In the genomic region with DNA sequence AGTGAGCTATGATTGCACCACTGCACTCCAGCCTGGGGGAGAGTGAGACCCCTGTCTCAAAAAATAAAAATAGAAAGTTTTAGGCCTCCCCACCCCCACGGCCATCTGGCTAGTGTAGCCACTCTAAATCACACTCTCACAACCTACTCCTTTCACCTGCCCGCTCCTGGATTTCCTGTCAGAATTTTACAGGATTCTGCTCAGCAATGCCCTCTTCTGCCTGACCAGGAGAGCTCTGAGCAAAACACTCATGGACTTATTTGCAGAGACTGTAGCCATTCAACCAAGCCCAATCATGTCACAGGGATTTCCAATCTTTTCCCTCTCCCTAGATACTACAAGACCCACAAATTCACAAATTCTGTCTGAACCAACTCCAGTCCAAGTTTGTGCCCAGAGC, we compare ENCODE assay signal across 10 cellular contexts.
DNase-seq lines count a peak whose midpoint lies in the region; ATAC-seq and TF ChIP-seq lines count a peak whose summit lies in the region.
"Had no signal": no experiment of that assay in that cellular context is flagged by ENCODE, and none has a peak within 500 bp of the region (broad histone marks: within the 10 kb centered on the region; RNA-seq: fewer than 3 reads in every experiment).

No MANE protein-coding gene starts in this region.

- H3K4me1 Mint-ChIP-seq in GM23338 (peaks cover 7% of the 10 kb centered on the region; the same call in 2 of the 3 replicates), endodermal cell (peaks cover 3% of the 10 kb centered on the region), nephron (peaks cover 46% of the 10 kb centered on the region)
- H3K4me1 Mint-ChIP-seq in CD8-positive, alpha-beta memory T cell: no peaks in the 10 kb centered on the region
- H3K4me1 Mint-ChIP-seq: immature natural killer cell had no signal

- H3K27me3 Mint-ChIP-seq in GM23338 (ENCODE audit: insufficient read depth, low read depth, poor library complexity) (peaks cover 2% of the 10 kb centered on the region), endodermal cell (ENCODE audit: insufficient read depth) (peaks cover 3% of the 10 kb centered on the region), nephron (ENCODE audit: low read depth) (peaks cover 11% of the 10 kb centered on the region)
- H3K27me3 Mint-ChIP-seq in CD8-positive, alpha-beta memory T cell: no peaks in the 10 kb centered on the region

- H3F3A ChIP-seq in GM23338 (replicated peaks; ENCODE audit: low read depth): no peaks in the 10 kb centered on the region

- in situ Hi-C loops in Panc1 (cut with HindIII; ENCODE audit: low pct_unique_long_range_greater_than_20kb, low sequenced_read_pairs): no loop called here

- ATAC-seq in GM23338: peak; percentile 85
- peak; percentile 76 for ATAC-seq in Panc1
- ATAC-seq in HG02759 (IDR thresholded peaks at IDR 0.05; ENCODE audit: unreplicated experiment): no peak

- no peaks in the 10 kb centered on the region for H3K9me3 Mint-ChIP-seq in GM23338
- H3K9me3 Mint-ChIP-seq in endodermal cell: no peaks in the 10 kb centered on the region
- no peaks in the 10 kb centered on the region for H3K9me3 Mint-ChIP-seq in nephron
- H3K9me3 Mint-ChIP-seq in CD8-positive, alpha-beta memory T cell: no peaks in the 10 kb centered on the region

- POLR2A ChIA-PET in Panc1 (lab: Charles Lee): no interaction called here
- POLR2A ChIA-PET in CD8-positive, alpha-beta memory T cell (lab: Charles Lee): no interaction called here

- peak in 1 of 2 experiments; percentile 54; a peak in 2 of 4 replicates for TF ChIP-seq CTCF in GM23338 (conservative IDR thresholded peaks at IDR 0.05; ENCODE audit: low read depth in 2 of 2)
- TF ChIP-seq CTCF in Panc1 (IDR thresholded peaks at IDR 0.05): peak; percentile 56; the same call in 1 of the 2 replicates
- TF ChIP-seq CTCF in endodermal cell (conservative IDR thresholded peaks at IDR 0.05): peak; percentile 58
- peak; percentile 10 to 28 (median 27) for TF ChIP-seq CTCF in nephron (IDR thresholded peaks at IDR 0.05; ENCODE audit: unreplicated experiment in 3 of 3)
- no peak for TF ChIP-seq CTCF in spleen (IDR thresholded peaks at IDR 0.05 in 8 of 11, conservative IDR thresholded peaks at IDR 0.05 in 3 of 11)

- H3K9me2 ChIP-seq in GM23338 (ENCODE audit: insufficient read depth): no peaks in the 10 kb centered on the region

- CTCF ChIA-PET in Panc1 (lab: Charles Lee): no interaction called here
- CTCF ChIA-PET in CD8-positive, alpha-beta memory T cell (lab: Charles Lee): interaction anchor here (0.9 kb wide), 2 partner anchors 9 to 26 kb away, joined by 3 read pairs; no protein-coding TSS in a partner anchor

- H3K9me3 ChIP-seq in Panc1 (ENCODE audit: control insufficient read depth, insufficient read depth, low read depth, low read length) (no peaks in the 10 kb centered on the region), endodermal cell (ENCODE audit: control insufficient read depth, low read length) (no peaks in the 10 kb centered on the region), spleen (no peaks in the 10 kb centered on the region)
- H3K9me3 ChIP-seq in CD8-positive, alpha-beta memory T cell (ENCODE audit: low read length): no peaks in the 10 kb centered on the region

- H3K27ac Mint-ChIP-seq in GM23338: no peak overlapping the region; the same call in 1 of the 2 replicates
- H3K27ac Mint-ChIP-seq in endodermal cell: peak overlapping the region; percentile 2
- peak overlapping the region; percentile 5 to 46 (median 44) for H3K27ac Mint-ChIP-seq in nephron
- H3K27ac Mint-ChIP-seq in CD8-positive, alpha-beta memory T cell: no peak overlapping the region
- H3K27ac Mint-ChIP-seq: immature natural killer cell had no signal

- no peaks in the 10 kb centered on the region for H3K4me1 ChIP-seq in GM23338 (ENCODE audit: insufficient read depth)
- no peaks in the 10 kb centered on the region for H3K4me1 ChIP-seq in Panc1 (ENCODE audit: control insufficient read depth, insufficient read depth, low read length)
- H3K4me1 ChIP-seq in endodermal cell (ENCODE audit: control insufficient read depth, insufficient read depth, low read length): no peaks in the 10 kb centered on the region
- no peaks in the 10 kb centered on the region for H3K4me1 ChIP-seq in CD8-positive, alpha-beta memory T cell (ENCODE audit: insufficient read depth, low read length)
- H3K4me1 ChIP-seq in spleen: peaks cover 0 to 4% (median 0%) of the 10 kb centered on the region in 6 donors

- no TSS peak for BruUV-seq in Panc1 (replicated peaks; lab: Mats Ljungman, UMichigan)

- H3K36me3 Mint-ChIP-seq in GM23338 (ENCODE audit: low read depth) (no peaks in the 10 kb centered on the region), endodermal cell (ENCODE audit: low read depth) (no peaks in the 10 kb centered on the region), nephron (ENCODE audit: low read depth) (no peaks in the 10 kb centered on the region)
- no peaks in the 10 kb centered on the region for H3K36me3 Mint-ChIP-seq in CD8-positive, alpha-beta memory T cell
- H3K36me3 Mint-ChIP-seq: immature natural killer cell had no signal

- H3K9ac ChIP-seq in endodermal cell (ENCODE audit: extremely low read depth, low read length, poor library complexity, severe bottlenecking): no peak overlapping the region

- 74 to 76% methylated on average over 2 of the region's 2 CpGs for WGBS in endodermal cell (ENCODE audit: insufficient coverage in 1 of 2, insufficient read length in 1 of 2), 2 experiments
- WGBS in spleen, 5 donors: 81 to 90% (median 83%) methylated on average over 2 of the region's 2 CpGs

- H3K4me2 ChIP-seq in GM23338: no peak overlapping the region

- peak overlapping the region; percentile 85 for H2AFZ ChIP-seq in GM23338

- intact Hi-C loops in Panc1 (cut with micrococcal nuclease; ENCODE audit: unreplicated experiment) (no loop called here), spleen (cut with DNase I; ENCODE audit: low total_unique reads) (no loop called here)

- no peaks in the 10 kb centered on the region for H3K27me3 ChIP-seq in GM23338 (ENCODE audit: insufficient read depth)
- no peaks in the 10 kb centered on the region for H3K27me3 ChIP-seq in Panc1 (ENCODE audit: control insufficient read depth, insufficient read depth, low read length)
- H3K27me3 ChIP-seq in endodermal cell (ENCODE audit: control insufficient read depth, insufficient read depth, low read length, poor library complexity, severe bottlenecking): no peaks in the 10 kb centered on the region
- no peaks in the 10 kb centered on the region for H3K27me3 ChIP-seq in CD8-positive, alpha-beta memory T cell (ENCODE audit: insufficient read depth, low read length, poor library complexity, severe bottlenecking)
- no peaks in the 10 kb centered on the region for H3K27me3 ChIP-seq in spleen (replicated peaks in 1 of 7)

- no peaks in the 10 kb centered on the region for H3K36me3 ChIP-seq in GM23338 (ENCODE audit: insufficient read depth)
- no peaks in the 10 kb centered on the region for H3K36me3 ChIP-seq in Panc1 (ENCODE audit: control insufficient read depth, insufficient read depth, low read length)
- no peaks in the 10 kb centered on the region for H3K36me3 ChIP-seq in endodermal cell (ENCODE audit: control insufficient read depth, insufficient read depth, low read length)
- no peaks in the 10 kb centered on the region for H3K36me3 ChIP-seq in CD8-positive, alpha-beta memory T cell (ENCODE audit: insufficient read depth, low read length)
- no peaks in the 10 kb centered on the region for H3K36me3 ChIP-seq in spleen

- H3K4me3 Mint-ChIP-seq in GM23338 (no peak overlapping the region), endodermal cell (no peak overlapping the region), nephron (no peak overlapping the region)
- H3K4me3 Mint-ChIP-seq in CD8-positive, alpha-beta memory T cell: no peak overlapping the region
- H3K4me3 Mint-ChIP-seq: immature natural killer cell had no signal

- H3K27ac ChIP-seq in GM23338 (ENCODE audit: low read depth): no peak overlapping the region
- no peak overlapping the region for H3K27ac ChIP-seq in Panc1 (ENCODE audit: low read length)
- H3K27ac ChIP-seq in endodermal cell (ENCODE audit: low read depth, low read length): no peak overlapping the region
- no peak overlapping the region for H3K27ac ChIP-seq in CD8-positive, alpha-beta memory T cell (ENCODE audit: low read depth, low read length)
- no peak overlapping the region for H3K27ac ChIP-seq in spleen

- no peaks in the 10 kb centered on the region for H3K79me2 ChIP-seq in GM23338 (replicated peaks; ENCODE audit: insufficient read depth)

- H4K20me1 ChIP-seq in GM23338 (replicated peaks; ENCODE audit: insufficient read depth): no peaks in the 10 kb centered on the region

- H3K4me3 ChIP-seq in GM23338 (no peak overlapping the region), Panc1 (ENCODE audit: low read depth in 2 of 2, low read length in 2 of 2) (no peak overlapping the region), endodermal cell (ENCODE audit: low read length) (no peak overlapping the region), spleen (no peak overlapping the region)
- no peak overlapping the region for H3K4me3 ChIP-seq in CD8-positive, alpha-beta memory T cell (ENCODE audit: low read length)

- TF ChIP-seq POLR2A in spleen (IDR thresholded peaks at IDR 0.05): no peak

- DNase-seq in GM23338 (ENCODE audit: low spot score) (peak; percentile 44), Panc1 (ENCODE audit: low read depth, low spot score) (no peak), endodermal cell (peak; percentile 65), spleen (no peak), SK-N-DZ (ENCODE audit: low spot score) (no peak)
- DNase-seq in CD8-positive, alpha-beta memory T cell: no peak
- DNase-seq: effector CD8-positive, alpha-beta T cell; immature natural killer cell had no signal

TF ChIP-seq in GM23338, 12 proteins besides CTCF, POLR2A, EP300 and RAD21 (continues in another document):
- no peak for TF ChIP-seq EZH2 (IDR thresholded peaks at IDR 0.05; ENCODE audit: low read depth, unreplicated experiment)

Comparison
In these comparisons a context has a peak if more than half of its experiments do, and no peak if none do; other contexts are left out.
1. DNase-seq: peak in GM23338 (single experiment) and endodermal cell (single experiment); none in Panc1 (single experiment), CD8-positive, alpha-beta memory T cell (0 of 5), spleen (single experiment) and SK-N-DZ (single experiment).
2. H3K27ac Mint-ChIP-seq: peak in endodermal cell (single experiment) and nephron (3 of 3); none in GM23338 (single experiment) and CD8-positive, alpha-beta memory T cell (0 of 8).
3. CTCF ChIP-seq: peak in Panc1 (single experiment), endodermal cell (single experiment) and nephron (3 of 3); none in spleen (0 of 11).